In the genomic region with DNA sequence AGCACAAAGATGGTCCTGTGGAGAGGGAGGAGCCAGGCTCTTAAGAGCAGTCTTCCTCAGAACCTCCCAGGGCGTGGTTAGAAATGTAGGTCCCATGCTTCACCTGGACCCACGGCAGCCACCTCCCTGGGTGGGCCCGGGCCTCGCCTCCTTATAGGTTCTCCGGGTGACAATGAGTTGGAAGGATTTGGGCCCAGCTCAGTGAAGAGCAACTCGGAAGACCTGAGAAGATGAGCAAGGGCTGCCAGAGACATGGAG, we compare ENCODE assay signal across 19 cellular contexts.
"Had no signal": no experiment of that assay in that cellular context is flagged by ENCODE, and none has a peak within 500 bp of the region (broad histone marks: within the 10 kb centered on the region; RNA-seq: fewer than 3 reads in every experiment).

No MANE protein-coding gene starts in this region.

- H3K4me1 ChIP-seq: breast epithelium had no signal

- DNase-seq: activated CD4-positive, alpha-beta T cell treated with anti-CD3 and anti-CD28 coated beads for 48 hours; activated CD4-positive, alpha-beta T cell treated with anti-CD3 and anti-CD28 coated beads, Interleukin-2, amount 50 U/mL, for 48 hours; activated CD8-positive, alpha-beta memory T cell treated with anti-CD3 and anti-CD28 coated beads, Interleukin-2, amount 10 ng/mL, durations not matched to agents 7 days and 5 days; activated effector memory CD4-positive, alpha-beta T cell treated with Interleukin-2 at 50 U/mL for 16 hours; activated naive CD4-positive, alpha-beta T cell; activated T-cell treated with anti-CD3 and anti-CD28 coated beads, Interleukin-2, amount 50 U/mL, for 24 hours; aorta; caudate nucleus; MG63; MV-4-11; NCI-H1092 treated with DMSO at 0.1 percent for 48 hours; NCI-H1436 treated with DMSO at 0.1 percent for 48 hours; NCI-H187; NCI-H2081 treated with DMSO at 0.1 percent for 48 hours; NCI-H446; NCI-H524; SHP77 treated with DMSO at 0.1 percent for 48 hours had no signal

- H3K4me3 ChIP-seq: breast epithelium, MG63 had no signal

- H3K27me3 ChIP-seq: breast epithelium, MG63 had no signal

- H3K9me3 ChIP-seq: breast epithelium, MG63 had no signal

- H3K36me3 ChIP-seq: breast epithelium had no signal

- ATAC-seq: activated CD4-positive, CD25-positive, alpha-beta regulatory T cell treated with anti-CD3 and anti-CD28 coated beads, Interleukin-2, amount 50 U/mL, for 24 hours; activated CD8-positive, alpha-beta memory T cell treated with anti-CD3 and anti-CD28 coated beads, Interleukin-2, amount 10 ng/mL, durations not matched to agents 7 days and 5 days had no signal
